Comparison of ENCODE assay signal across 17 cellular contexts in the genomic region with DNA sequence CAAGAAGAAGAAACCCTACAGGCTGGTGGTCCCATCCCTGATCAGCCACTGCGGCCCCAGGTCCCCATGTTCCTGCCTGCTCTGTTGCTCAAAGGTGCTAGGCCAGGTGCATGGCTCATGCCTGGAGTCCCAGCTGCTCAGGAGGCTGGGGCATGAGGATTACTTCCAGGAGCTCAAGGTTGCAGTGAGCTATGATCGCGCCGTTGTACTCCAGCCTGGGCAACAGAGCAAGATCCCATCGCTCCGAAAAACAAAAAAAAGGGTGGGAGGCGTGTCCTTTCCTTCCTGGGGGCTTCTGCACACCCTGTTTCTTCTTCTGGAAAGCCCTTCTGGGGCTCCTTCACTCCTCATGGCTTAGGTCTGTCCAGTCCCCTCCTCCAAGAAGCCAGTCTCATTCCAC. TPM values are rescaled to one million over a fixed set of nuclear protein-coding genes. Genes with fewer than 3 reads are reported as not detected.
DNase-seq lines count a peak whose midpoint lies in the region; ATAC-seq and TF ChIP-seq lines count a peak whose summit lies in the region.
"Had no signal": no experiment of that assay in that cellular context is flagged by ENCODE, and none has a peak within 500 bp of the region (broad histone marks: within the 10 kb centered on the region; RNA-seq: fewer than 3 reads in every experiment).

No MANE protein-coding gene starts in this region.

- H3K9me3 ChIP-seq in BLaER1 treated with 17β-estradiol and CSF1 and Interleukin-3, amounts not matched to agents 10 nM and 100 nM (replicated peaks in 1 of 11): no peaks in the 10 kb centered on the region
- no peaks in the 10 kb centered on the region for H3K9me3 ChIP-seq in T-helper 17 cell (ENCODE audit: control insufficient read depth, low read length, poor library complexity, severe bottlenecking)
- H3K9me3 ChIP-seq in endodermal cell (ENCODE audit: control insufficient read depth, low read length): no peaks in the 10 kb centered on the region
- no peaks in the 10 kb centered on the region for H3K9me3 ChIP-seq in adrenal gland (replicated peaks in 1 of 3)

- peaks cover 0 to 59% (median 30%) of the 10 kb centered on the region in 11 experiments; a peak in 15 of 22 replicates for H4K20me1 ChIP-seq in BLaER1 treated with 17β-estradiol and CSF1 and Interleukin-3, amounts not matched to agents 10 nM and 100 nM

- H3K27ac Mint-ChIP-seq in T-helper 17 cell (peak overlapping the region; percentile 14), endodermal cell (peak overlapping the region; percentile 85), osteocyte (ENCODE audit: unreplicated experiment) (peak overlapping the region; percentile 50)

- H3K36me3 ChIP-seq in BLaER1 treated with 17β-estradiol and CSF1 and Interleukin-3, amounts not matched to agents 10 nM and 100 nM: peaks cover 6 to 33% (median 22%) of the 10 kb centered on the region in 11 experiments; a peak in 13 of 22 replicates
- H3K36me3 ChIP-seq in endodermal cell (ENCODE audit: control insufficient read depth, insufficient read depth, low read length) (peaks cover 3% of the 10 kb centered on the region), adrenal gland (replicated peaks in 1 of 2) (peaks cover 0 to 4% of the 10 kb centered on the region in 2 donors)

- H3K4me1 ChIP-seq in BLaER1 treated with 17β-estradiol and CSF1 and Interleukin-3, amounts not matched to agents 10 nM and 100 nM: peaks cover 0 to 78% (median 59%) of the 10 kb centered on the region in 10 experiments; a peak in 16 of 20 replicates
- H3K4me1 ChIP-seq in endodermal cell (ENCODE audit: control insufficient read depth, insufficient read depth, low read length): no peaks in the 10 kb centered on the region
- peaks cover 0 to 7% of the 10 kb centered on the region in 2 donors for H3K4me1 ChIP-seq in adrenal gland (replicated peaks in 1 of 2)

- H3K9ac ChIP-seq in BLaER1 treated with 17β-estradiol and CSF1 and Interleukin-3, amounts not matched to agents 10 nM and 100 nM: peak overlapping the region in 1 of 11 experiments; percentile 58; a peak in 2 of 22 replicates
- no peak overlapping the region for H3K9ac ChIP-seq in endodermal cell (ENCODE audit: extremely low read depth, low read length, poor library complexity, severe bottlenecking)

- intact Hi-C loops in adrenal gland (cut with DNase I): loop anchor here (5.0 to 10.0 kb wide), 3 partner anchors 205 to 532 kb away; no protein-coding TSS in a partner anchor

- peaks cover 12% of the 10 kb centered on the region for H3K4me1 Mint-ChIP-seq in T-helper 17 cell
- peaks cover 11% of the 10 kb centered on the region for H3K4me1 Mint-ChIP-seq in endodermal cell
- peaks cover 40% of the 10 kb centered on the region for H3K4me1 Mint-ChIP-seq in osteocyte (ENCODE audit: unreplicated experiment)

- H3K4me3 ChIP-seq in BLaER1 treated with 17β-estradiol and CSF1 and Interleukin-3, amounts not matched to agents 10 nM and 100 nM: no peak overlapping the region
- H3K4me3 ChIP-seq in endodermal cell (ENCODE audit: low read length): no peak overlapping the region
- no peak overlapping the region for H3K4me3 ChIP-seq in adrenal gland

- ATAC-seq in T-helper 17 cell: no peak
- no peak for ATAC-seq in GM18498 (IDR thresholded peaks at IDR 0.05; ENCODE audit: unreplicated experiment)
- ATAC-seq: SK-N-SH treated with all-trans-retinoic acid at 6 μM for 48 hours had no signal

- H3K36me3 Mint-ChIP-seq in T-helper 17 cell (ENCODE audit: low read depth) (no peaks in the 10 kb centered on the region), endodermal cell (ENCODE audit: low read depth) (peaks cover 6% of the 10 kb centered on the region), osteocyte (ENCODE audit: unreplicated experiment) (peaks cover 2% of the 10 kb centered on the region)

- H3K4me3 Mint-ChIP-seq in T-helper 17 cell (peak overlapping the region; percentile 9), endodermal cell (no peak overlapping the region), osteocyte (ENCODE audit: unreplicated experiment) (no peak overlapping the region)
- H3K4me3 Mint-ChIP-seq: CD8-positive, alpha-beta memory T cell had no signal

- peak overlapping the region in 1 of 11 experiments; percentile 27; a peak in 1 of 22 replicates for H3K27ac ChIP-seq in BLaER1 treated with 17β-estradiol and CSF1 and Interleukin-3, amounts not matched to agents 10 nM and 100 nM
- H3K27ac ChIP-seq in endodermal cell (ENCODE audit: low read depth, low read length) (peak overlapping the region; percentile 55), adrenal gland (no peak overlapping the region)

- H3K9me3 Mint-ChIP-seq in endodermal cell: no peaks in the 10 kb centered on the region
- no peaks in the 10 kb centered on the region for H3K9me3 Mint-ChIP-seq in osteocyte (ENCODE audit: unreplicated experiment)
- H3K9me3 Mint-ChIP-seq: CD8-positive, alpha-beta memory T cell had no signal

- peak overlapping the region in 6 of 11 experiments; percentile 5 to 97 (median 78); a peak in 11 of 22 replicates for H3K4me2 ChIP-seq in BLaER1 treated with 17β-estradiol and CSF1 and Interleukin-3, amounts not matched to agents 10 nM and 100 nM

- no peak for TF ChIP-seq CTCF in endodermal cell (conservative IDR thresholded peaks at IDR 0.05)
- no peak for TF ChIP-seq CTCF in osteocyte (IDR thresholded peaks at IDR 0.05)
- no peak for TF ChIP-seq CTCF in adrenal gland (IDR thresholded peaks at IDR 0.05)

- TF ChIP-seq POLR2A in adrenal gland (IDR thresholded peaks at IDR 0.05): no peak

- H3K27me3 ChIP-seq in BLaER1 treated with 17β-estradiol and CSF1 and Interleukin-3, amounts not matched to agents 10 nM and 100 nM: no peaks in the 10 kb centered on the region
- H3K27me3 ChIP-seq in endodermal cell (ENCODE audit: control insufficient read depth, insufficient read depth, low read length, poor library complexity, severe bottlenecking) (no peaks in the 10 kb centered on the region), adrenal gland (no peaks in the 10 kb centered on the region)

- DNase-seq in T-helper 17 cell: no peak
- no peak for DNase-seq in endodermal cell
- no peak for DNase-seq in osteocyte (ENCODE audit: extremely low spot score, unreplicated experiment)
- DNase-seq in effector CD8-positive, alpha-beta T cell (lab: John Stamatoyannopoulos, UW): no peak
- DNase-seq in adrenal gland: no peak
- DNase-seq in ecto neural progenitor cell (ENCODE audit: low spot score): no peak
- DNase-seq: CD8-positive, alpha-beta memory T cell; HCEC 1CT; KG1; MV-4-11; NCI-H187; PC-3; RPMI8226; SHP77 treated with DMSO at 0.1 percent for 48 hours had no signal

- 93 to 100% methylated on average over 6 to 7 of the region's 7 CpGs for WGBS in endodermal cell (ENCODE audit: insufficient coverage in 1 of 2, insufficient read length in 1 of 2), 2 experiments
- WGBS in adrenal gland, 4 donors: 89 to 97% (median 94%) methylated on average over 6 to 7 of the region's 7 CpGs

- H3K27me3 Mint-ChIP-seq in T-helper 17 cell: no peaks in the 10 kb centered on the region
- no peaks in the 10 kb centered on the region for H3K27me3 Mint-ChIP-seq in endodermal cell (ENCODE audit: insufficient read depth)
- no peaks in the 10 kb centered on the region for H3K27me3 Mint-ChIP-seq in osteocyte (ENCODE audit: unreplicated experiment)

RNA-seq across cellular contexts. Expression of a gene that starts 11.9 kb away (rescaled TPM):
- total RNA-seq in T-helper 17 cell (1 to 10 TPM; 2.0 to 2.8 TPM), endodermal cell (1 to 10 TPM in 1 of 2 donors, under 1 TPM in 1; 0.53 to 1.2 TPM), osteocyte (13.5 and 16.4 TPM in 2 replicates), adrenal gland (1 to 10 TPM in 2 of 8 donors, under 1 TPM in 3, not detected in 3; 0.22 to 3.0 (median 0.28) TPM)
- polyA plus RNA-seq in endodermal cell (2013, experiment 1 of 2): 2.4 TPM
- 2.6 TPM for polyA plus RNA-seq in endodermal cell (2013, experiment 2 of 2)
- polyA plus RNA-seq in adrenal gland: 1 to 10 TPM in 1 of 3 donors, under 1 TPM in 2; 0.77 to 1.6 (median 0.99) TPM

RNA-seq across cellular contexts. Expression of a gene that starts 42.9 kb away (rescaled TPM):
- total RNA-seq in T-helper 17 cell (100 to 1,000 TPM; 241 to 255 TPM), endodermal cell (10 to 100 TPM; 69.2 to 74.6 TPM), osteocyte (79.9 and 91.9 TPM in 2 replicates), adrenal gland (100 to 1,000 TPM in 2 of 8 donors, 10 to 100 TPM in 6; 27.1 to 157 (median 62.4) TPM)
- 49.7 TPM for polyA plus RNA-seq in endodermal cell (2013, experiment 1 of 2)
- 37.0 TPM for polyA plus RNA-seq in endodermal cell (2013, experiment 2 of 2)
- 100 to 1,000 TPM in 2 of 3 donors, 10 to 100 TPM in 1; 66.9 to 254 (median 165) TPM for polyA plus RNA-seq in adrenal gland

RNA-seq across cellular contexts. Expression of a gene that starts 43.2 kb away (rescaled TPM):
- total RNA-seq in T-helper 17 cell: 100 to 1,000 TPM; 173 to 183 TPM
- total RNA-seq in endodermal cell: 100 to 1,000 TPM; 130 to 153 TPM
- 105 TPM for polyA plus RNA-seq in endodermal cell (2013, experiment 1 of 2)
- polyA plus RNA-seq in endodermal cell (2013, experiment 2 of 2): 88.3 TPM
- total RNA-seq in osteocyte: 88.2 and 97.1 TPM in 2 replicates
- 100 to 1,000 TPM in 1 of 8 donors, 10 to 100 TPM in 7; 38.8 to 111 (median 55.5) TPM for total RNA-seq in adrenal gland
- 100 to 1,000 TPM in 2 of 3 donors, 10 to 100 TPM in 1; 46.4 to 125 (median 111) TPM for polyA plus RNA-seq in adrenal gland

Comparison
In these comparisons a context has a peak if more than half of its experiments do, and no peak if none do; other contexts are left out.
1. H3K27ac Mint-ChIP-seq: peak in every context shown above with its lines; median percentile 85 in endodermal cell; 50 in osteocyte; 14 in T-helper 17 cell.